In the genomic region with DNA sequence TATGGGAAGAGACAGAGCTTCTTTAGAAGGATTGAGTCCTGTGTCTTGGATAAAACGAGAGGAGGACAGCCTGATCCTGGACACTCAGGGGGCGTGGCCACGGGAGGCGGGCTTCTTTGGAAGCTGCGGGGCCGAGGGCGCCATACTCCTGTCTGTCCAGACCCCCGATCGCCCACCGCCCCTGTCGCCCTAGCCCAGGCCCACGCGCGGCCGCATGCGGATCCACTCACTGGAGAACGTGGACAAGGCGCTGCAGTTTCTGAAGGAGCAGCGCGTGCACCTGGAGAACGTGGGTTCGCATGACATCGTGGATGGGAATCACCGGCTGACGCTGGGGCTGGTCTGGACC, we compare ENCODE assay signal across 28 cellular contexts.
"Had no signal": no experiment of that assay in that cellular context is flagged by ENCODE, and none has a peak within 500 bp of the region (broad histone marks: within the 10 kb centered on the region; RNA-seq: fewer than 3 reads in every experiment).

No MANE protein-coding gene starts in this region.

- H3K36me3 Mint-ChIP-seq: activated CD4-positive, alpha-beta memory T cell treated with anti-CD3 and anti-CD28 coated beads for 36 hours; activated naive CD4-positive, alpha-beta T cell treated with anti-CD3 and anti-CD28 coated beads, Interleukin-2, amount 10 ng/mL, durations not matched to agents 7 days and 5 days; activated naive CD8-positive, alpha-beta T cell treated with anti-CD3 and anti-CD28 coated beads for 36 hours; T-cell had no signal

- H3K4me1 Mint-ChIP-seq: activated T-helper 17 cell treated with anti-CD3 and anti-CD28 coated beads, Interleukin-2, amount 50 U/mL, for 72 hours had no signal

- DNase-seq: activated CD4-positive, alpha-beta memory T cell treated with anti-CD3 and anti-CD28 coated beads for 36 hours; activated CD4-positive, alpha-beta T cell treated with anti-CD3 and anti-CD28 coated beads, Interleukin-2, amount 10 ng/mL, durations not matched to agents 7 days and 5 days; activated CD4-positive, CD25-positive, alpha-beta regulatory T cell; activated CD8-positive, alpha-beta memory T cell treated with anti-CD3 and anti-CD28 coated beads for 24 hours; activated gamma-delta T cell; activated naive CD4-positive, alpha-beta T cell treated with anti-CD3 and anti-CD28 coated beads, Interleukin-2, amount 10 ng/mL, durations not matched to agents 7 days and 5 days; activated naive CD8-positive, alpha-beta T cell treated with anti-CD3 and anti-CD28 coated beads for 36 hours; activated T-cell treated with anti-CD3 and anti-CD28 coated beads for 4 hours; activated T-cell treated with anti-CD3 and anti-CD28 coated beads, Interleukin-2, amount 50 U/mL, for 48 hours; brain microvascular endothelial cell; NCI-H1092 treated with DMSO at 0.1 percent for 48 hours; NCI-H1417 treated with DMSO at 0.1 percent for 48 hours; NCI-H1694; NCI-H2029 treated with DMSO at 0.1 percent for 48 hours; NCI-H345; NCI-H510A; NCI-H526 treated with DMSO at 0.1 percent for 48 hours; RPMI8226; T-helper 2 cell; T1000 had no signal

- FAIRE-seq: TTC549 had no signal

- H3K4me3 ChIP-seq: cardiac muscle cell, SK-N-MC had no signal

- ATAC-seq: activated T-helper 17 cell treated with anti-CD3 and anti-CD28 coated beads, Interleukin-2, amount 50 U/mL, for 72 hours; Panc1; Right ventricle myocardium inferior; T-cell had no signal

- H3K4me3 Mint-ChIP-seq: activated CD4-positive, alpha-beta memory T cell treated with anti-CD3 and anti-CD28 coated beads for 36 hours; activated CD4-positive, alpha-beta T cell treated with anti-CD3 and anti-CD28 coated beads, Interleukin-2, amount 10 ng/mL, durations not matched to agents 7 days and 5 days; activated naive CD4-positive, alpha-beta T cell treated with anti-CD3 and anti-CD28 coated beads, Interleukin-2, amount 10 ng/mL, durations not matched to agents 7 days and 5 days; activated naive CD8-positive, alpha-beta T cell treated with anti-CD3 and anti-CD28 coated beads for 36 hours; activated T-helper 17 cell treated with anti-CD3 and anti-CD28 coated beads, Interleukin-2, amount 50 U/mL, for 72 hours; T-cell had no signal

- H3K27ac Mint-ChIP-seq: activated CD4-positive, alpha-beta memory T cell treated with anti-CD3 and anti-CD28 coated beads for 36 hours; activated CD4-positive, alpha-beta T cell treated with anti-CD3 and anti-CD28 coated beads, Interleukin-2, amount 10 ng/mL, durations not matched to agents 7 days and 5 days; activated naive CD4-positive, alpha-beta T cell treated with anti-CD3 and anti-CD28 coated beads, Interleukin-2, amount 10 ng/mL, durations not matched to agents 7 days and 5 days; activated naive CD8-positive, alpha-beta T cell treated with anti-CD3 and anti-CD28 coated beads for 36 hours; activated T-helper 17 cell treated with anti-CD3 and anti-CD28 coated beads, Interleukin-2, amount 50 U/mL, for 72 hours; T-cell had no signal

- H3K36me3 ChIP-seq: brain microvascular endothelial cell, cardiac muscle cell had no signal

- H3K9me3 Mint-ChIP-seq: activated CD4-positive, alpha-beta memory T cell treated with anti-CD3 and anti-CD28 coated beads for 36 hours; activated CD4-positive, alpha-beta T cell treated with anti-CD3 and anti-CD28 coated beads, Interleukin-2, amount 10 ng/mL, durations not matched to agents 7 days and 5 days; activated naive CD4-positive, alpha-beta T cell treated with anti-CD3 and anti-CD28 coated beads, Interleukin-2, amount 10 ng/mL, durations not matched to agents 7 days and 5 days; activated naive CD8-positive, alpha-beta T cell treated with anti-CD3 and anti-CD28 coated beads for 36 hours; activated T-helper 17 cell treated with anti-CD3 and anti-CD28 coated beads, Interleukin-2, amount 50 U/mL, for 72 hours; T-cell had no signal

- H3K27ac ChIP-seq: brain microvascular endothelial cell, cardiac muscle cell, SK-N-MC, VCaP had no signal
